ENCODE assay signal across 8 cellular contexts in genomic region chr16:28403220-28404072, GRCh38. TPM values are rescaled to one million over a fixed set of nuclear protein-coding genes. Genes with fewer than 3 reads are reported as not detected.
DNase-seq lines count a peak whose midpoint lies in the region; ATAC-seq, FAIRE-seq and TF ChIP-seq lines count a peak whose summit lies in the region.
"Not testable (repeated sequence)": the region's sequence is repeated elsewhere in the genome, so short reads cannot be mapped to it uniquely, and the experiment has no call there.

TSS of gene EIF3CL (minus strand) at chr16:28403841. CDS start at chr16:28403618, 223 bp downstream.

- H3K4me1 ChIP-seq in HUES64 (ENCODE audit: insufficient read depth, low read length); H1 (replicated peaks in 1 of 4; ENCODE audit: control insufficient read depth in 3 of 4, insufficient read depth in 4 of 4, low read length in 3 of 4); left lung; sigmoid colon: not testable (repeated sequence)

- H4K5ac ChIP-seq in H1 (ENCODE audit: insufficient read length, low read depth, low read length) = not testable (repeated sequence)

- H3K79me2 ChIP-seq in H1 (ENCODE audit: control insufficient read depth in 1 of 2, insufficient read depth in 2 of 2, low read length in 2 of 2) = not testable (repeated sequence)

- H3K4ac ChIP-seq in H1 (replicated peaks; ENCODE audit: insufficient read length, low read depth, low read length) = not testable (repeated sequence)

- not testable (repeated sequence) for H3K27ac Mint-ChIP-seq in activated CD8-positive, alpha-beta T cell treated with anti-CD3 and anti-CD28 coated beads for 36 hours

- H3K14ac ChIP-seq in H1 (ENCODE audit: insufficient read length) = not testable (repeated sequence)

- intact Hi-C loops in activated CD8-positive, alpha-beta T cell treated with anti-CD3 and anti-CD28 coated beads for 36 hours (cut with micrococcal nuclease); left lung (cut with DNase I); sigmoid colon (cut with DNase I): not testable (repeated sequence)

- not testable (repeated sequence) for TF ChIP-seq EP300 in H1 (IDR thresholded peaks at IDR 0.05; ENCODE audit: borderline replicate concordance in 1 of 2, low read depth in 2 of 2, low read length in 2 of 2); sigmoid colon (IDR thresholded peaks at IDR 0.05)

- not testable (repeated sequence) for H3K27ac ChIP-seq in HUES64 (ENCODE audit: low read depth, low read length); H1 (ENCODE audit: low read depth, low read length); left lung; sigmoid colon

- peak within 1 kb of the TSS; percentile 70 for H3K4me3 Mint-ChIP-seq in activated CD8-positive, alpha-beta T cell treated with anti-CD3 and anti-CD28 coated beads for 36 hours

- H3K4me1 Mint-ChIP-seq in activated CD8-positive, alpha-beta T cell treated with anti-CD3 and anti-CD28 coated beads for 36 hours (ENCODE audit: low read depth) = not testable (repeated sequence)

- H3K23me2 ChIP-seq in H1 (ENCODE audit: low read depth, low read length) = not testable (repeated sequence)

- H3K4me3 ChIP-seq in BJ (ENCODE audit: low read depth, low read length) (peak within 1 kb of the TSS; percentile 38), HUES64 (ENCODE audit: low read length) (peak within 1 kb of the TSS; percentile 47), H1 (ENCODE audit: extremely low read depth in 1 of 4, insufficient read depth in 2 of 4, low read depth in 3 of 4, low read length in 4 of 4) (peak within 1 kb of the TSS; percentile 33 to 53 (median 38); a peak in 5 of 8 replicates), left lung (peak within 1 kb of the TSS in 1 of 2 donors; percentile 18), sigmoid colon (peak within 1 kb of the TSS in 2 of 4 donors; percentile 27 to 30)

- not testable (repeated sequence) for H2AK5ac ChIP-seq in H1 (ENCODE audit: low read depth, low read length)

- H2AFZ ChIP-seq in H1 (ENCODE audit: low read length) = not testable (repeated sequence)

- H4K8ac ChIP-seq in H1 (ENCODE audit: extremely low read depth, insufficient read depth, low read length) = not testable (repeated sequence)

- not testable (repeated sequence) for H2BK120ac ChIP-seq in H1 (replicated peaks; ENCODE audit: low read depth, low read length)

- CTCF ChIA-PET in BJ (lab: Yijun Ruan, JAX); activated CD8-positive, alpha-beta T cell treated with anti-CD3 and anti-CD28 coated beads for 36 hours (lab: Charles Lee); H1 (lab: Charles Lee; ENCODE audit: partially characterized antibody): not testable (repeated sequence)

- H3K9ac ChIP-seq in HUES64 (ENCODE audit: low read depth, low read length); H1 (replicated peaks in 1 of 4; ENCODE audit: extremely low read depth in 1 of 4, low read depth in 3 of 4, low read length in 3 of 4): not testable (repeated sequence)

- not testable (repeated sequence) for TF ChIP-seq RAD21 in H1 (IDR thresholded peaks at IDR 0.05 in 1 of 2, conservative IDR thresholded peaks at IDR 0.05 in 1 of 2; ENCODE audit: low read depth in 2 of 2, low read length in 2 of 2)

- not testable (repeated sequence) for H3K79me1 ChIP-seq in H1 (ENCODE audit: low read depth, low read length)

- POLR2A ChIA-PET in BJ (lab: Charles Lee); activated CD8-positive, alpha-beta T cell treated with anti-CD3 and anti-CD28 coated beads for 36 hours (lab: Charles Lee); H1 (lab: Charles Lee; ENCODE audit: partially characterized antibody): not testable (repeated sequence)

- H3K23ac ChIP-seq in H1 (ENCODE audit: insufficient read length) = not testable (repeated sequence)

- H2BK20ac ChIP-seq in H1 (ENCODE audit: low read length) = not testable (repeated sequence)

- TF ChIP-seq CTCF in BJ (IDR thresholded peaks at IDR 0.05; ENCODE audit: insufficient read depth, low read depth, low read length); activated CD8-positive, alpha-beta T cell treated with anti-CD3 and anti-CD28 coated beads for 36 hours (IDR thresholded peaks at IDR 0.05); H1 (IDR thresholded peaks at IDR 0.05; ENCODE audit: control extremely low read depth in 1 of 3, insufficient read depth in 1 of 3, low read depth in 1 of 3, low read length in 3 of 3); left lung (IDR thresholded peaks at IDR 0.05); sigmoid colon (IDR thresholded peaks at IDR 0.05): not testable (repeated sequence)

- TF ChIP-seq POLR2A in H1 (IDR thresholded peaks at IDR 0.05; ENCODE audit: control extremely low read depth in 1 of 2, low read depth in 2 of 2, low read length in 2 of 2); sigmoid colon (IDR thresholded peaks at IDR 0.05): not testable (repeated sequence)

- H2BK12ac ChIP-seq in H1 (ENCODE audit: low read depth, low read length) = not testable (repeated sequence)

- WGBS in HUES64 = no CpG with 5 or more reads among the region's 66 CpGs
- no CpG with 5 or more reads among the region's 66 CpGs for WGBS in H1 (ENCODE audit: extremely low coverage in 1 of 2, insufficient coverage in 1 of 2, insufficient read length in 1 of 2, insufficient replicate concordance in 2 of 2, low coverage in 1 of 2, low lambda C conversion rate in 2 of 2, missing lambda C conversion rate in 1 of 2), 2 experiments
- no CpG with 5 or more reads among the region's 66 CpGs for WGBS in sigmoid colon, 2 donors

- not testable (repeated sequence) for H3K56ac ChIP-seq in H1 (replicated peaks; ENCODE audit: insufficient read length, low read depth, low read length)

- not testable (repeated sequence) for H3K27me3 ChIP-seq in BJ (ENCODE audit: control insufficient read depth, insufficient read depth, low read length); HUES64 (ENCODE audit: insufficient read depth, low read length); H1 (replicated peaks in 1 of 4; ENCODE audit: control insufficient read depth in 3 of 4, extremely low read depth in 1 of 4, insufficient read depth in 3 of 4, low read length in 3 of 4); left lung; sigmoid colon

- not testable (repeated sequence) for H3K9me3 Mint-ChIP-seq in activated CD8-positive, alpha-beta T cell treated with anti-CD3 and anti-CD28 coated beads for 36 hours

- ATAC-seq in HG02763 (IDR thresholded peaks at IDR 0.05; ENCODE audit: unreplicated experiment) = peak; percentile 95
- peak; percentile 100 for ATAC-seq in activated CD8-positive, alpha-beta T cell treated with anti-CD3 and anti-CD28 coated beads for 36 hours
- ATAC-seq in left lung = peak; percentile 100

- H3K9me3 ChIP-seq in HUES64 (ENCODE audit: insufficient read depth, low read depth, low read length); H1 (ENCODE audit: insufficient read depth in 2 of 2, low read depth in 1 of 2, low read length in 1 of 2); left lung; sigmoid colon: not testable (repeated sequence)

- H2BK5ac ChIP-seq in H1 (ENCODE audit: low read depth, low read length) = not testable (repeated sequence)

- FAIRE-seq in GM19239 (lab: Jason Lieb, UNC) = peak; percentile 98
- FAIRE-seq in H1 (lab: Jason Lieb, UNC) = not testable (repeated sequence)

- not testable (repeated sequence) for DNase-seq in BJ (ENCODE audit: low read depth); GM19239 (ENCODE audit: insufficient read length, low spot score); activated CD8-positive, alpha-beta T cell treated with anti-CD3 and anti-CD28 coated beads for 36 hours; H1 (ENCODE audit: low read depth in 1 of 2, low spot score in 2 of 2); left lung; sigmoid colon

- H3K4me2 ChIP-seq in H1 (ENCODE audit: insufficient read depth in 1 of 2, low read depth in 2 of 2, low read length in 2 of 2) = peak within 1 kb of the TSS in 1 of 2 experiments; percentile 51; a peak in 2 of 4 replicates

- H4K91ac ChIP-seq in H1 (replicated peaks; ENCODE audit: insufficient read length, low read length) = not testable (repeated sequence)

- H3K27me3 Mint-ChIP-seq in activated CD8-positive, alpha-beta T cell treated with anti-CD3 and anti-CD28 coated beads for 36 hours = not testable (repeated sequence)

- not testable (repeated sequence) for H3K36me3 ChIP-seq in BJ (ENCODE audit: control insufficient read depth, insufficient read depth, low read length); HUES64 (ENCODE audit: insufficient read depth, low read length); H1 (ENCODE audit: control insufficient read depth in 2 of 4, insufficient read depth in 4 of 4, low read length in 3 of 4); left lung; sigmoid colon

- not testable (repeated sequence) for H2BK15ac ChIP-seq in H1 (ENCODE audit: low read length)

- H3K18ac ChIP-seq in H1 (ENCODE audit: extremely low read depth, low read length) = not testable (repeated sequence)

- not testable (repeated sequence) for H3K36me3 Mint-ChIP-seq in activated CD8-positive, alpha-beta T cell treated with anti-CD3 and anti-CD28 coated beads for 36 hours (ENCODE audit: low read depth)

- not testable (repeated sequence) for H4K20me1 ChIP-seq in H1 (replicated peaks in 1 of 2; ENCODE audit: control insufficient read depth in 1 of 2, insufficient read depth in 2 of 2, low read length in 2 of 2)

RNA-seq across cellular contexts. Expression of gene EIF3CL, which starts in this region (rescaled TPM):
- polyA plus RNA-seq in BJ (2011; rRNA removed) (150 and 287 TPM in 2 replicates), H1 (2011; rRNA removed) (208 and 210 TPM in 2 replicates), sigmoid colon (10 to 100 TPM; 46.2 to 54.6 (median 48.5) TPM)
- 130 and 204 TPM in 2 replicates for polyA minus RNA-seq in BJ (2011; rRNA and poly(A)+ RNA removed)
- polyA plus RNA-seq in HUES64 (2013, experiment 1 of 2) = 195 TPM
- 138 TPM for polyA plus RNA-seq in HUES64 (2013, experiment 2 of 2)
- 10 to 100 TPM; 25.0 to 56.5 TPM for total RNA-seq in activated CD8-positive, alpha-beta T cell treated with anti-CD3 and anti-CD28 coated beads for 36 hours
- not detected in 2 replicates for total RNA-seq in H1 (2021; fragmentation: NEBNext Ultra II Directional; extraction: Animal tissue kit (Norgen Biotek cat#: 25700))
- polyA plus RNA-seq in H1 (2011; cell fraction: cytosol; rRNA removed) = 313 TPM
- polyA plus RNA-seq in H1 (2011; cell fraction: nucleus; rRNA removed) = 295 TPM
- polyA plus RNA-seq in H1 (2012, experiment 1 of 2) = 47.9 to 109 TPM (median 70.8 TPM) in 4 replicates
- polyA plus RNA-seq in H1 (2012, experiment 2 of 2) = 48.4 TPM
- polyA plus RNA-seq in H1 (2013, experiment 1 of 2) = 133 TPM
- 120 TPM for polyA plus RNA-seq in H1 (2013, experiment 2 of 2)
- 348 and 505 TPM in 2 replicates for polyA minus RNA-seq in H1 (2011; rRNA and poly(A)+ RNA removed)
- 145 TPM for polyA minus RNA-seq in H1 (2011; cell fraction: cytosol; rRNA and poly(A)+ RNA removed)
- 162 TPM for polyA minus RNA-seq in H1 (2011; cell fraction: nucleus; rRNA and poly(A)+ RNA removed)
- total RNA-seq in left lung (10 to 100 TPM; 10.6 to 42.2 TPM), sigmoid colon (100 to 1,000 TPM; 107 to 235 (median 116) TPM)

Comparison
In these comparisons a context has a peak if more than half of its experiments do, and no peak if none do; other contexts are left out.
1. RNA of gene EIF3CL (total RNA-seq): 107 to 235 TPM in sigmoid colon, 25.0 to 56.5 TPM in activated CD8-positive, alpha-beta T cell treated with anti-CD3 and anti-CD28 coated beads for 36 hours and 10.6 to 42.2 TPM in left lung; not detected in H1; every median in the first group is over 10 times any median in the second.
2. Peak in every context shown above with its lines, with median percentiles within 50 percentile points of each other: ATAC-seq.